ENCODE assay signal across 1 cellular context in genomic region chr16:96935-97381, GRCh38.
TF ChIP-seq lines count a peak whose summit lies in the region.

No MANE protein-coding gene starts in this region.

TF ChIP-seq in GM12878, 131 proteins besides CTCF, POLR2A, EP300 and RAD21 (continued from another document and continues in another):
- TF ChIP-seq IRF3 (IDR thresholded peaks at IDR 0.05) (no peak), STAT1 (conservative IDR thresholded peaks at IDR 0.05) (0 out of 2 replicates have a peak, but pooled peaks have one; percentile 69), NKRF (conservative IDR thresholded peaks at IDR 0.05) (no peak; the same call in 1 of the 2 replicates), LARP7 (IDR thresholded peaks at IDR 0.05) (peak; percentile 45; the same call in 1 of the 2 replicates), ZNF207 (IDR thresholded peaks at IDR 0.05; ENCODE audit: borderline replicate concordance) (peak; percentile 58; the same call in 1 of the 2 replicates), CHD4 (IDR thresholded peaks at IDR 0.05) (no peak), SIX5 (IDR thresholded peaks at IDR 0.05; ENCODE audit: low read depth, low read length, severe bottlenecking) (no peak), CEBPZ (IDR thresholded peaks at IDR 0.05; ENCODE audit: low read depth, low read length) (no peak), CUX1 (IDR thresholded peaks at IDR 0.05; ENCODE audit: insufficient replicate concordance, low read depth, low read length) (no peak), MTA2 (IDR thresholded peaks at IDR 0.05; ENCODE audit: low read depth) (no peak), YY1 (IDR thresholded peaks at IDR 0.05; ENCODE audit: low read depth, low read length) (peak; percentile 79), ZNF687 (IDR thresholded peaks at IDR 0.05) (no peak), MXI1 (IDR thresholded peaks at IDR 0.05; ENCODE audit: low read depth, low read length) (no peak), GATAD2B (conservative IDR thresholded peaks at IDR 0.05; ENCODE audit: low read depth) (peak; percentile 41; the same call in 1 of the 2 replicates), GABPA (IDR thresholded peaks at IDR 0.05; ENCODE audit: low read depth) (no peak), ZBTB40 (IDR thresholded peaks at IDR 0.05; ENCODE audit: borderline replicate concordance) (no peak), PAX8 (IDR thresholded peaks at IDR 0.05) (no peak), ELK1 (IDR thresholded peaks at IDR 0.05; ENCODE audit: low read depth, low read length) (no peak), TCF3 (IDR thresholded peaks at IDR 0.05; ENCODE audit: borderline replicate concordance, insufficient read depth, low read depth, low read length) (peak; percentile 93), YBX1 (IDR thresholded peaks at IDR 0.05) (no peak), IRF5 (IDR thresholded peaks at IDR 0.05; ENCODE audit: borderline replicate concordance) (no peak), RELA (IDR thresholded peaks at IDR 0.05; ENCODE audit: borderline replicate concordance, partially characterized antibody) (peak; percentile 32), EZH2 (IDR thresholded peaks at IDR 0.05; ENCODE audit: borderline replicate concordance, control insufficient read depth, low read depth, low read length) (no peak), SMARCA5 (IDR thresholded peaks at IDR 0.05) (peak; percentile 96), SMAD1 (IDR thresholded peaks at IDR 0.05; ENCODE audit: low read depth, partially characterized antibody) (no peak), BHLHE40 (IDR thresholded peaks at IDR 0.05; ENCODE audit: borderline replicate concordance in 1 of 2, low read depth in 2 of 2, low read length in 1 of 2) (peak; percentile 67 to 81; a peak in 3 of 4 replicates), IKZF2 (IDR thresholded peaks at IDR 0.05) (no peak), IRF4 (IDR thresholded peaks at IDR 0.05; ENCODE audit: low read depth, low read length) (0 out of 2 replicates have a peak, but pooled peaks have one; percentile 48), MYC (IDR thresholded peaks at IDR 0.05; ENCODE audit: insufficient read depth, insufficient read length, insufficient replicate concordance, low read length, severe bottlenecking) (no peak), POU2F2 (IDR thresholded peaks at IDR 0.05; ENCODE audit: borderline replicate concordance, low read depth, low read length) (peak; percentile 58; the same call in 1 of the 3 replicates)
